ENCODE assay signal across 40 cellular contexts in the genomic region with DNA sequence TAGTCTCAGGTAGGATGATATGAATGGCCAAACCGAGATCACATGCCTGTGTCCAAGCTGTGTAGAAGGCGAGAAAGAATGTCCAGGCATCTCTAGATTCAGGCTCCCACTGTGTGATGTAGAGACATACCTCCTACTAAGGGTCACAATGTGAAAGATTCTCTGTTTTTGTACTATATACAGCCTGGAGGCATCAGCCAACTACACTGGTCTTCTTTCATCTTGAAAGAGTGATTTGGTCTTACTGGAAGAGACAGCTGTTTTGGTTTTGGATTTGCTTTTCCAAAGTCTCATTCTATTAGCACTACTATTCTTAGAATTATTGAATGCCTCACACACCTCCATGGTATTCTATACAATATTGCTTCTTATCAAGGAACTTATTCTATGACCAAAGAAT.
"Had no signal": no experiment of that assay in that cellular context is flagged by ENCODE, and none has a peak within 500 bp of the region (broad histone marks: within the 10 kb centered on the region; RNA-seq: fewer than 3 reads in every experiment).

No MANE protein-coding gene starts in this region.

- FAIRE-seq: astrocyte, bronchial epithelial cell had no signal

- H3K9me3 Mint-ChIP-seq: activated naive CD4-positive, alpha-beta T cell treated with anti-CD3 and anti-CD28 coated beads, Interleukin-2, amount 10 ng/mL, durations not matched to agents 7 days and 5 days; activated naive CD4-positive, alpha-beta T cell treated with anti-CD3 and anti-CD28 coated beads, Interleukin-2, amount 50 U/mL, for 24 hours; activated naive CD8-positive, alpha-beta T cell treated with anti-CD3 and anti-CD28 coated beads, Interleukin-2, amount 10 ng/mL, durations not matched to agents 7 days and 5 days; activated T-cell treated with anti-CD3 and anti-CD28 coated beads, Interleukin-2, amount 50 U/mL, for 24 hours; activated T-cell treated with anti-CD3 and anti-CD28 coated beads, Interleukin-2, amount 50 U/mL, for 4 hours; activated T-helper 1 cell treated with anti-CD3 and anti-CD28 coated beads, Interleukin-12 subunit alpha, Interleukin-12 subunit beta, Interleukin-2, Interleukin-4 antibody, amounts not matched to agents 30 ng/mL and 10 ng/mL and 1 ng/mL, durations not matched to agents 14 hours and 24 hours and 36 hours; activated T-helper 17 cell treated with anti-CD3 and anti-CD28 coated beads, Interleukin-2, amount 50 U/mL, for 72 hours; activated T-helper 2 cell treated with anti-CD3 and anti-CD28 coated beads, Interferon-gamma antibody, Interleukin-2, Interleukin-4, amounts not matched to agents 10 μg/mL and 5 μg/mL and 100 μg/mL, durations not matched to agents 14 hours and 24 hours and 36 hours; central memory CD8-positive, alpha-beta T cell had no signal

- H3K36me3 ChIP-seq: adrenal gland, ascending aorta, brain microvascular endothelial cell had no signal

- ATAC-seq: activated naive CD4-positive, alpha-beta T cell treated with anti-CD3 and anti-CD28 coated beads, Interleukin-2, amount 50 U/mL, for 72 hours; activated naive CD8-positive, alpha-beta T cell treated with anti-CD3 and anti-CD28 coated beads, Interleukin-2, amount 50 U/mL, for 24 hours; activated T-cell treated with anti-CD3 and anti-CD28 coated beads, Interleukin-2, amount 50 U/mL, for 4 hours; activated T-cell treated with anti-CD3 and anti-CD28 coated beads, Interleukin-2, amount 50 U/mL, for 72 hours; activated T-helper 17 cell treated with anti-CD3 and anti-CD28 coated beads, Interleukin-2, amount 50 U/mL, for 72 hours; body of pancreas had no signal

- DNase-seq: activated effector memory CD4-positive, alpha-beta T cell treated with anti-CD3 and anti-CD28 coated beads, Interleukin-2, amount 50 U/mL, for 16 hours; activated effector memory CD4-positive, alpha-beta T cell treated with Interleukin-2 at 50 U/mL for 16 hours; activated gamma-delta T cell; activated gamma-delta T cell treated with Interleukin-2 at 50 U/mL for 16 hours; activated naive CD4-positive, alpha-beta T cell; activated naive CD4-positive, alpha-beta T cell treated with anti-CD3 and anti-CD28 coated beads for 36 hours; activated naive CD4-positive, alpha-beta T cell treated with anti-CD3 and anti-CD28 coated beads, Interleukin-2, amount 10 ng/mL, durations not matched to agents 7 days and 5 days; activated naive CD4-positive, alpha-beta T cell treated with anti-CD3 and anti-CD28 coated beads, Interleukin-2, amount 50 U/mL, for 16 hours; activated naive CD4-positive, alpha-beta T cell treated with Interleukin-2 at 50 U/mL for 16 hours; activated naive CD8-positive, alpha-beta T cell treated with anti-CD3 and anti-CD28 coated beads for 36 hours; activated naive CD8-positive, alpha-beta T cell treated with anti-CD3 and anti-CD28 coated beads, Interleukin-2, amount 10 ng/mL, durations not matched to agents 7 days and 5 days; activated naive CD8-positive, alpha-beta T cell treated with anti-CD3 and anti-CD28 coated beads, Interleukin-2, amount 50 U/mL, for 24 hours; activated T-cell treated with anti-CD3 and anti-CD28 coated beads for 4 hours; activated T-cell treated with anti-CD3 and anti-CD28 coated beads, Interleukin-2, amount 50 U/mL, for 1 hour; activated T-cell treated with anti-CD3 and anti-CD28 coated beads, Interleukin-2, amount 50 U/mL, for 24 hours; activated T-cell treated with anti-CD3 and anti-CD28 coated beads, Interleukin-2, amount 50 U/mL, for 4 hours; activated T-cell treated with anti-CD3 and anti-CD28 coated beads, Interleukin-2, amount 50 U/mL, for 48 hours; activated T-cell treated with anti-CD3 and anti-CD28 coated beads, Interleukin-2, amount 50 U/mL, for 72 hours; adrenal gland; amniotic stem cell; amygdala; anterior cingulate cortex; aorta; body of pancreas; brain microvascular endothelial cell; caudate nucleus; central memory CD4-positive, alpha-beta T cell; cerebellar nuclear complex had no signal

- H3K27ac ChIP-seq: adrenal gland, ascending aorta, body of pancreas, brain microvascular endothelial cell, cardiac muscle cell had no signal

- H3K27me3 Mint-ChIP-seq: activated naive CD4-positive, alpha-beta T cell treated with anti-CD3 and anti-CD28 coated beads, Interleukin-2, amount 10 ng/mL, durations not matched to agents 7 days and 5 days; activated naive CD4-positive, alpha-beta T cell treated with anti-CD3 and anti-CD28 coated beads, Interleukin-2, amount 50 U/mL, for 24 hours; activated naive CD8-positive, alpha-beta T cell; activated naive CD8-positive, alpha-beta T cell treated with anti-CD3 and anti-CD28 coated beads for 36 hours; activated naive CD8-positive, alpha-beta T cell treated with anti-CD3 and anti-CD28 coated beads, Interleukin-2, amount 10 ng/mL, durations not matched to agents 7 days and 5 days; activated naive CD8-positive, alpha-beta T cell treated with anti-CD3 and anti-CD28 coated beads, Interleukin-2, amount 50 U/mL, for 24 hours; activated T-cell treated with anti-CD3 and anti-CD28 coated beads, Interleukin-2, amount 50 U/mL, for 24 hours; activated T-helper 17 cell treated with anti-CD3 and anti-CD28 coated beads, Interleukin-2, amount 50 U/mL, for 72 hours; brain; central memory CD8-positive, alpha-beta T cell had no signal

- H3K4me1 Mint-ChIP-seq: activated naive CD4-positive, alpha-beta T cell treated with anti-CD3 and anti-CD28 coated beads, Interleukin-2, amount 10 ng/mL, durations not matched to agents 7 days and 5 days; activated naive CD4-positive, alpha-beta T cell treated with anti-CD3 and anti-CD28 coated beads, Interleukin-2, amount 50 U/mL, for 24 hours; activated naive CD8-positive, alpha-beta T cell treated with anti-CD3 and anti-CD28 coated beads for 36 hours; activated naive CD8-positive, alpha-beta T cell treated with anti-CD3 and anti-CD28 coated beads, Interleukin-2, amount 10 ng/mL, durations not matched to agents 7 days and 5 days; activated naive CD8-positive, alpha-beta T cell treated with anti-CD3 and anti-CD28 coated beads, Interleukin-2, amount 50 U/mL, for 24 hours; activated T-helper 17 cell treated with anti-CD3 and anti-CD28 coated beads, Interleukin-2, amount 50 U/mL, for 72 hours; brain; central memory CD8-positive, alpha-beta T cell had no signal

- H3K27me3 ChIP-seq: adrenal gland, ascending aorta, body of pancreas, brain microvascular endothelial cell, cardiac muscle cell had no signal

- H3K4me3 ChIP-seq: adrenal gland, ascending aorta, body of pancreas, cardiac muscle cell had no signal

- H3K27ac Mint-ChIP-seq: activated naive CD4-positive, alpha-beta T cell treated with anti-CD3 and anti-CD28 coated beads for 36 hours; activated naive CD4-positive, alpha-beta T cell treated with anti-CD3 and anti-CD28 coated beads, Interleukin-2, amount 10 ng/mL, durations not matched to agents 7 days and 5 days; activated naive CD4-positive, alpha-beta T cell treated with anti-CD3 and anti-CD28 coated beads, Interleukin-2, amount 50 U/mL, for 24 hours; activated naive CD4-positive, alpha-beta T cell treated with anti-CD3 and anti-CD28 coated beads, Interleukin-2, amount 50 U/mL, for 72 hours; activated naive CD8-positive, alpha-beta T cell; activated naive CD8-positive, alpha-beta T cell treated with anti-CD3 and anti-CD28 coated beads for 36 hours; activated naive CD8-positive, alpha-beta T cell treated with anti-CD3 and anti-CD28 coated beads, Interleukin-2, amount 10 ng/mL, durations not matched to agents 7 days and 5 days; activated naive CD8-positive, alpha-beta T cell treated with anti-CD3 and anti-CD28 coated beads, Interleukin-2, amount 50 U/mL, for 24 hours; activated T-cell treated with anti-CD3 and anti-CD28 coated beads, Interleukin-2, amount 50 U/mL, for 24 hours; activated T-cell treated with anti-CD3 and anti-CD28 coated beads, Interleukin-2, amount 50 U/mL, for 72 hours; activated T-helper 1 cell treated with anti-CD3 and anti-CD28 coated beads, Interleukin-12 subunit alpha, Interleukin-12 subunit beta, Interleukin-2, Interleukin-4 antibody, amounts not matched to agents 30 ng/mL and 10 ng/mL and 1 ng/mL, durations not matched to agents 14 hours and 24 hours and 36 hours; activated T-helper 17 cell treated with anti-CD3 and anti-CD28 coated beads, Interleukin-2, amount 50 U/mL, for 72 hours; activated T-helper 2 cell treated with anti-CD3 and anti-CD28 coated beads, Interferon-gamma antibody, Interleukin-2, Interleukin-4, amounts not matched to agents 10 μg/mL and 5 μg/mL and 100 μg/mL, durations not matched to agents 14 hours and 24 hours and 36 hours; brain had no signal

- H3K9me3 ChIP-seq: adrenal gland, ascending aorta, body of pancreas had no signal

- H3K4me1 ChIP-seq: adrenal gland, ascending aorta, body of pancreas had no signal

- H3K4me3 Mint-ChIP-seq: activated naive CD4-positive, alpha-beta T cell treated with anti-CD3 and anti-CD28 coated beads for 36 hours; activated naive CD4-positive, alpha-beta T cell treated with anti-CD3 and anti-CD28 coated beads, Interleukin-2, amount 10 ng/mL, durations not matched to agents 7 days and 5 days; activated naive CD4-positive, alpha-beta T cell treated with anti-CD3 and anti-CD28 coated beads, Interleukin-2, amount 50 U/mL, for 24 hours; activated naive CD8-positive, alpha-beta T cell; activated naive CD8-positive, alpha-beta T cell treated with anti-CD3 and anti-CD28 coated beads for 36 hours; activated naive CD8-positive, alpha-beta T cell treated with anti-CD3 and anti-CD28 coated beads, Interleukin-2, amount 10 ng/mL, durations not matched to agents 7 days and 5 days; activated naive CD8-positive, alpha-beta T cell treated with anti-CD3 and anti-CD28 coated beads, Interleukin-2, amount 50 U/mL, for 24 hours; activated T-cell treated with anti-CD3 and anti-CD28 coated beads, Interleukin-2, amount 50 U/mL, for 24 hours; activated T-cell treated with anti-CD3 and anti-CD28 coated beads, Interleukin-2, amount 50 U/mL, for 4 hours; activated T-cell treated with anti-CD3 and anti-CD28 coated beads, Interleukin-2, amount 50 U/mL, for 72 hours; activated T-helper 1 cell treated with anti-CD3 and anti-CD28 coated beads, Interleukin-12 subunit alpha, Interleukin-12 subunit beta, Interleukin-2, Interleukin-4 antibody, amounts not matched to agents 30 ng/mL and 10 ng/mL and 1 ng/mL, durations not matched to agents 14 hours and 24 hours and 36 hours; activated T-helper 17 cell treated with anti-CD3 and anti-CD28 coated beads, Interleukin-2, amount 50 U/mL, for 72 hours; brain; central memory CD8-positive, alpha-beta T cell had no signal
